In the genomic region with DNA sequence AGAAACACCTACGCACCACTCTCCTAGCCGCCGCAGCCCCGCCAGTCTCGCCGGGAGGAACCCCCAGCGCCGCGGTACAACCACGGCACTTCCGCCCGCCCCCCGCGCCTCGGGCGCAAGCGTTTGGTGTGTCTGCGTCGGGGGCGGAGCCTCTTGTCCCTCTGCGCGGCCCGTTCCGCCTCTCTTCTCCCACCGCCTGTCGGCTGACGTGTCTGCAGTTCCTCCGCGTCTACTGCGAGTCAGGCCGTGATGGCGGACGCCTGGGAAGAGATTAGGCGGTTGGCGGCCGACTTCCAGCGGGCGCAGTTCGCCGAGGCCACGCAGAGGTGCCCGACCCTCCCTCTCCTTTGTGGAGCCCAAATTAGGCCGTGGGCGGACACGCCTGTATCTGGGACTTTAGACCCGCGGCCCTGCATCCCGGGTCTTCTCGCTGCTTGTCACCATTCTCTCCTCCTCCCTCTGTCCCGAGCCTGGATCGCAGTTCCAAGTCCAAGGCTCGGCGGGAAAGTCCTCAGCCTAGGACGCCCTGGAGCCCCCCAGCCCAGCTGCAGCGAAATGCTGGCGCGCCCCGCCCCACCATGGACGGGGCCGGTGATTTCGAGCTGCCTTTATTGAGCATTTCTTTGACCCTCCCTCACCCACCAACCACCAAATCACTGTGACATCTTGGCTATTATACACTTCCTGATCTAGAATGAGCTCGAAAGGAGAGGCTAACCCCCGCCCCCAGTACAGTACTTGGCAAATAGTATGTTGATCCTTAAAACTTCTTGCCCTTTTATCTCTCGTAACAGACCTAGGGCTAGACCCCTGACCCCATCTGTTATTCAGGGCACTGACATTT, we compare ENCODE assay signal across 1 cellular context.
TF ChIP-seq lines count a peak whose summit lies in the region.

A gene (plus strand): TSS at position 182 of the 844 bp plus-strand sequence. CDS start 68 bp downstream, at position 250.

TF ChIP-seq in HEK293, 187 proteins besides CTCF, POLR2A, EP300 and RAD21 (continued from another document and continues in another):
- TF ChIP-seq, protein P1, sequence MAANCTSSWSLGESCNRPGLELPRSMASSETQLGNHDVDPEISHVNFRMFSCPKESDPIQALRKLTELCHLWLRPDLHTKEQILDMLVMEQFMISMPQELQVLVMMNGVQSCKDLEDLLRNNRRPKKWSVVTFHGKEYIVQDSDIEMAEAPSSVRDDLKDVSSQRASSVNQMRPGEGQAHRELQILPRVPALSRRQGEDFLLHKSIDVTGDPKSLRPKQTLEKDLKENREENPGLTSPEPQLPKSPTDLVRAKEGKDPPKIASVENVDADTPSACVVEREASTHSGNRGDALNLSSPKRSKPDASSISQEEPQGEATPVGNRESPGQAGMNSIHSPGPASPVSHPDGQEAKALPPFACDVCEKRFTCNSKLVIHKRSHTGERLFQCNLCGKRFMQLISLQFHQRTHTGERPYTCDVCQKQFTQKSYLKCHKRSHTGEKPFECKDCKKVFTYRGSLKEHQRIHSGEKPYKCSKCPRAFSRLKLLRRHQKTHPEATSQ (tag by site-specific recombination; IDR thresholded peaks at IDR 0.05): peak; percentile 85
- TF ChIP-seq ZNF19 (tag by site-specific recombination; IDR thresholded peaks at IDR 0.05; ENCODE audit: low read depth): no peak
- no peak for TF ChIP-seq ZSCAN16 (tag by site-specific recombination; IDR thresholded peaks at IDR 0.05)
- no peak for TF ChIP-seq ZNF544 (tag by site-specific recombination; IDR thresholded peaks at IDR 0.05)
- no peak for TF ChIP-seq ZNF211 (tag by site-specific recombination; IDR thresholded peaks at IDR 0.05; ENCODE audit: low read depth)
- no peak for TF ChIP-seq ZNF394 (tag by site-specific recombination; IDR thresholded peaks at IDR 0.05; ENCODE audit: borderline replicate concordance)
- no peak for TF ChIP-seq SCRT1 (tag by site-specific recombination; IDR thresholded peaks at IDR 0.05; ENCODE audit: borderline replicate concordance)
- TF ChIP-seq ZNF837 (tag by site-specific recombination; IDR thresholded peaks at IDR 0.05): no peak
- TF ChIP-seq, protein P2, sequence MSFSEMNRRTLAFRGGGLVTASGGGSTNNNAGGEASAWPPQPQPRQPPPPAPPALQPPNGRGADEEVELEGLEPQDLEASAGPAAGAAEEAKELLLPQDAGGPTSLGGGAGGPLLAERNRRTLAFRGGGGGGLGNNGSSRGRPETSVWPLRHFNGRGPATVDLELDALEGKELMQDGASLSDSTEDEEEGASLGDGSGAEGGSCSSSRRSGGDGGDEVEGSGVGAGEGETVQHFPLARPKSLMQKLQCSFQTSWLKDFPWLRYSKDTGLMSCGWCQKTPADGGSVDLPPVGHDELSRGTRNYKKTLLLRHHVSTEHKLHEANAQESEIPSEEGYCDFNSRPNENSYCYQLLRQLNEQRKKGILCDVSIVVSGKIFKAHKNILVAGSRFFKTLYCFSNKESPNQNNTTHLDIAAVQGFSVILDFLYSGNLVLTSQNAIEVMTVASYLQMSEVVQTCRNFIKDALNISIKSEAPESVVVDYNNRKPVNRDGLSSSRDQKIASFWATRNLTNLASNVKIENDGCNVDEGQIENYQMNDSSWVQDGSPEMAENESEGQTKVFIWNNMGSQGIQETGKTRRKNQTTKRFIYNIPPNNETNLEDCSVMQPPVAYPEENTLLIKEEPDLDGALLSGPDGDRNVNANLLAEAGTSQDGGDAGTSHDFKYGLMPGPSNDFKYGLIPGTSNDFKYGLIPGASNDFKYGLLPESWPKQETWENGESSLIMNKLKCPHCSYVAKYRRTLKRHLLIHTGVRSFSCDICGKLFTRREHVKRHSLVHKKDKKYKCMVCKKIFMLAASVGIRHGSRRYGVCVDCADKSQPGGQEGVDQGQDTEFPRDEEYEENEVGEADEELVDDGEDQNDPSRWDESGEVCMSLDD (tag by site-specific recombination; IDR thresholded peaks at IDR 0.05): peak; percentile 89
- no peak for TF ChIP-seq OVOL3 (tag by site-specific recombination; IDR thresholded peaks at IDR 0.05)
- TF ChIP-seq, protein P3, sequence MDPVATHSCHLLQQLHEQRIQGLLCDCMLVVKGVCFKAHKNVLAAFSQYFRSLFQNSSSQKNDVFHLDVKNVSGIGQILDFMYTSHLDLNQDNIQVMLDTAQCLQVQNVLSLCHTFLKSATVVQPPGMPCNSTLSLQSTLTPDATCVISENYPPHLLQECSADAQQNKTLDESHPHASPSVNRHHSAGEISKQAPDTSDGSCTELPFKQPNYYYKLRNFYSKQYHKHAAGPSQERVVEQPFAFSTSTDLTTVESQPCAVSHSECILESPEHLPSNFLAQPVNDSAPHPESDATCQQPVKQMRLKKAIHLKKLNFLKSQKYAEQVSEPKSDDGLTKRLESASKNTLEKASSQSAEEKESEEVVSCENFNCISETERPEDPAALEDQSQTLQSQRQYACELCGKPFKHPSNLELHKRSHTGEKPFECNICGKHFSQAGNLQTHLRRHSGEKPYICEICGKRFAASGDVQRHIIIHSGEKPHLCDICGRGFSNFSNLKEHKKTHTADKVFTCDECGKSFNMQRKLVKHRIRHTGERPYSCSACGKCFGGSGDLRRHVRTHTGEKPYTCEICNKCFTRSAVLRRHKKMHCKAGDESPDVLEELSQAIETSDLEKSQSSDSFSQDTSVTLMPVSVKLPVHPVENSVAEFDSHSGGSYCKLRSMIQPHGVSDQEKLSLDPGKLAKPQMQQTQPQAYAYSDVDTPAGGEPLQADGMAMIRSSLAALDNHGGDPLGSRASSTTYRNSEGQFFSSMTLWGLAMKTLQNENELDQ (tag by site-specific recombination; IDR thresholded peaks at IDR 0.05; ENCODE audit: low read depth): no peak
- no peak for TF ChIP-seq ZNF585B (tag by site-specific recombination; IDR thresholded peaks at IDR 0.05)
- TF ChIP-seq ZNF529 (tag by site-specific recombination; IDR thresholded peaks at IDR 0.05; ENCODE audit: insufficient replicate concordance): no peak
- no peak for TF ChIP-seq ZNF776 (tag by site-specific recombination; IDR thresholded peaks at IDR 0.05; ENCODE audit: borderline replicate concordance)
- TF ChIP-seq ZNF76 (tag by site-specific recombination; IDR thresholded peaks at IDR 0.05; ENCODE audit: borderline replicate concordance, low read depth): peak; percentile 66; the same call in 1 of the 2 replicates
- no peak for TF ChIP-seq SALL2 (tag by site-specific recombination; IDR thresholded peaks at IDR 0.05; ENCODE audit: borderline replicate concordance)
- TF ChIP-seq, protein P4, sequence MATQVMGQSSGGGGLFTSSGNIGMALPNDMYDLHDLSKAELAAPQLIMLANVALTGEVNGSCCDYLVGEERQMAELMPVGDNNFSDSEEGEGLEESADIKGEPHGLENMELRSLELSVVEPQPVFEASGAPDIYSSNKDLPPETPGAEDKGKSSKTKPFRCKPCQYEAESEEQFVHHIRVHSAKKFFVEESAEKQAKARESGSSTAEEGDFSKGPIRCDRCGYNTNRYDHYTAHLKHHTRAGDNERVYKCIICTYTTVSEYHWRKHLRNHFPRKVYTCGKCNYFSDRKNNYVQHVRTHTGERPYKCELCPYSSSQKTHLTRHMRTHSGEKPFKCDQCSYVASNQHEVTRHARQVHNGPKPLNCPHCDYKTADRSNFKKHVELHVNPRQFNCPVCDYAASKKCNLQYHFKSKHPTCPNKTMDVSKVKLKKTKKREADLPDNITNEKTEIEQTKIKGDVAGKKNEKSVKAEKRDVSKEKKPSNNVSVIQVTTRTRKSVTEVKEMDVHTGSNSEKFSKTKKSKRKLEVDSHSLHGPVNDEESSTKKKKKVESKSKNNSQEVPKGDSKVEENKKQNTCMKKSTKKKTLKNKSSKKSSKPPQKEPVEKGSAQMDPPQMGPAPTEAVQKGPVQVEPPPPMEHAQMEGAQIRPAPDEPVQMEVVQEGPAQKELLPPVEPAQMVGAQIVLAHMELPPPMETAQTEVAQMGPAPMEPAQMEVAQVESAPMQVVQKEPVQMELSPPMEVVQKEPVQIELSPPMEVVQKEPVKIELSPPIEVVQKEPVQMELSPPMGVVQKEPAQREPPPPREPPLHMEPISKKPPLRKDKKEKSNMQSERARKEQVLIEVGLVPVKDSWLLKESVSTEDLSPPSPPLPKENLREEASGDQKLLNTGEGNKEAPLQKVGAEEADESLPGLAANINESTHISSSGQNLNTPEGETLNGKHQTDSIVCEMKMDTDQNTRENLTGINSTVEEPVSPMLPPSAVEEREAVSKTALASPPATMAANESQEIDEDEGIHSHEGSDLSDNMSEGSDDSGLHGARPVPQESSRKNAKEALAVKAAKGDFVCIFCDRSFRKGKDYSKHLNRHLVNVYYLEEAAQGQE (tag by site-specific recombination; IDR thresholded peaks at IDR 0.05): peak; percentile 74
- no peak for TF ChIP-seq ZNF658 (tag by site-specific recombination; IDR thresholded peaks at IDR 0.05)
- TF ChIP-seq GLI2 (tag by site-specific recombination; IDR thresholded peaks at IDR 0.05; ENCODE audit: borderline replicate concordance, low read depth): no peak
- TF ChIP-seq, protein P5, sequence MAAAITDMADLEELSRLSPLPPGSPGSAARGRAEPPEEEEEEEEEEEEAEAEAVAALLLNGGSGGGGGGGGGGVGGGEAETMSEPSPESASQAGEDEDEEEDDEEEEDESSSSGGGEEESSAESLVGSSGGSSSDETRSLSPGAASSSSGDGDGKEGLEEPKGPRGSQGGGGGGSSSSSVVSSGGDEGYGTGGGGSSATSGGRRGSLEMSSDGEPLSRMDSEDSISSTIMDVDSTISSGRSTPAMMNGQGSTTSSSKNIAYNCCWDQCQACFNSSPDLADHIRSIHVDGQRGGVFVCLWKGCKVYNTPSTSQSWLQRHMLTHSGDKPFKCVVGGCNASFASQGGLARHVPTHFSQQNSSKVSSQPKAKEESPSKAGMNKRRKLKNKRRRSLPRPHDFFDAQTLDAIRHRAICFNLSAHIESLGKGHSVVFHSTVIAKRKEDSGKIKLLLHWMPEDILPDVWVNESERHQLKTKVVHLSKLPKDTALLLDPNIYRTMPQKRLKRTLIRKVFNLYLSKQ (tag by site-specific recombination; IDR thresholded peaks at IDR 0.05; ENCODE audit: borderline replicate concordance): no peak
- no peak; the same call in 1 of the 2 replicates for TF ChIP-seq YY2 (tag by site-specific recombination; IDR thresholded peaks at IDR 0.05)
- TF ChIP-seq, protein P6, sequence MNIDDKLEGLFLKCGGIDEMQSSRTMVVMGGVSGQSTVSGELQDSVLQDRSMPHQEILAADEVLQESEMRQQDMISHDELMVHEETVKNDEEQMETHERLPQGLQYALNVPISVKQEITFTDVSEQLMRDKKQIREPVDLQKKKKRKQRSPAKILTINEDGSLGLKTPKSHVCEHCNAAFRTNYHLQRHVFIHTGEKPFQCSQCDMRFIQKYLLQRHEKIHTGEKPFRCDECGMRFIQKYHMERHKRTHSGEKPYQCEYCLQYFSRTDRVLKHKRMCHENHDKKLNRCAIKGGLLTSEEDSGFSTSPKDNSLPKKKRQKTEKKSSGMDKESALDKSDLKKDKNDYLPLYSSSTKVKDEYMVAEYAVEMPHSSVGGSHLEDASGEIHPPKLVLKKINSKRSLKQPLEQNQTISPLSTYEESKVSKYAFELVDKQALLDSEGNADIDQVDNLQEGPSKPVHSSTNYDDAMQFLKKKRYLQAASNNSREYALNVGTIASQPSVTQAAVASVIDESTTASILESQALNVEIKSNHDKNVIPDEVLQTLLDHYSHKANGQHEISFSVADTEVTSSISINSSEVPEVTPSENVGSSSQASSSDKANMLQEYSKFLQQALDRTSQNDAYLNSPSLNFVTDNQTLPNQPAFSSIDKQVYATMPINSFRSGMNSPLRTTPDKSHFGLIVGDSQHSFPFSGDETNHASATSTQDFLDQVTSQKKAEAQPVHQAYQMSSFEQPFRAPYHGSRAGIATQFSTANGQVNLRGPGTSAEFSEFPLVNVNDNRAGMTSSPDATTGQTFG (tag by site-specific recombination; IDR thresholded peaks at IDR 0.05; ENCODE audit: borderline replicate concordance): no peak
- TF ChIP-seq ZNF174 (tag by site-specific recombination; IDR thresholded peaks at IDR 0.05): no peak
- TF ChIP-seq SP7 (tag by site-specific recombination; IDR thresholded peaks at IDR 0.05): peak; percentile 78
- peak; percentile 81 for TF ChIP-seq ZBTB17 (tag by site-specific recombination; IDR thresholded peaks at IDR 0.05)
- TF ChIP-seq ZNF155 (tag by site-specific recombination; IDR thresholded peaks at IDR 0.05): no peak
- TF ChIP-seq ZNF664 (tag by site-specific recombination; IDR thresholded peaks at IDR 0.05): no peak; the same call in 1 of the 2 replicates
- peak; percentile 87; the same call in 1 of the 2 replicates for TF ChIP-seq KLF16 (tag by site-specific recombination; IDR thresholded peaks at IDR 0.05)
- peak; percentile 60 for TF ChIP-seq ZSCAN30 (tag by site-specific recombination; IDR thresholded peaks at IDR 0.05)
- TF ChIP-seq ZNF707 (tag by site-specific recombination; IDR thresholded peaks at IDR 0.05): no peak
- TF ChIP-seq ZNF248 (tag by site-specific recombination; IDR thresholded peaks at IDR 0.05): no peak
- no peak for TF ChIP-seq ZNF274 (IDR thresholded peaks at IDR 0.05; ENCODE audit: low read length)
- TF ChIP-seq ZNF274 (tag by site-specific recombination; IDR thresholded peaks at IDR 0.05; ENCODE audit: borderline replicate concordance): no peak
- no peak for TF ChIP-seq HOXA7 (CRISPR knock-in tag; IDR thresholded peaks at IDR 0.05; ENCODE audit: borderline replicate concordance)
- peak; percentile 19; the same call in 1 of the 2 replicates for TF ChIP-seq KLF1 (tag by site-specific recombination; IDR thresholded peaks at IDR 0.05)
- no peak for TF ChIP-seq KLF10 (tag by site-specific recombination; IDR thresholded peaks at IDR 0.05)
- TF ChIP-seq ZNF350 (tag by site-specific recombination; IDR thresholded peaks at IDR 0.05): no peak
- TF ChIP-seq, protein P7, sequence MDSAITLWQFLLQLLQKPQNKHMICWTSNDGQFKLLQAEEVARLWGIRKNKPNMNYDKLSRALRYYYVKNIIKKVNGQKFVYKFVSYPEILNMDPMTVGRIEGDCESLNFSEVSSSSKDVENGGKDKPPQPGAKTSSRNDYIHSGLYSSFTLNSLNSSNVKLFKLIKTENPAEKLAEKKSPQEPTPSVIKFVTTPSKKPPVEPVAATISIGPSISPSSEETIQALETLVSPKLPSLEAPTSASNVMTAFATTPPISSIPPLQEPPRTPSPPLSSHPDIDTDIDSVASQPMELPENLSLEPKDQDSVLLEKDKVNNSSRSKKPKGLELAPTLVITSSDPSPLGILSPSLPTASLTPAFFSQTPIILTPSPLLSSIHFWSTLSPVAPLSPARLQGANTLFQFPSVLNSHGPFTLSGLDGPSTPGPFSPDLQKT (IDR thresholded peaks at IDR 0.05; ENCODE audit: borderline replicate concordance, low read depth, low read length): no peak
- peak; percentile 72; the same call in 1 of the 2 replicates for TF ChIP-seq ZNF391 (tag by site-specific recombination; IDR thresholded peaks at IDR 0.05; ENCODE audit: borderline replicate concordance, low read depth)
- TF ChIP-seq ZNF202 (tag by site-specific recombination; IDR thresholded peaks at IDR 0.05; ENCODE audit: borderline replicate concordance): no peak
- no peak for TF ChIP-seq ZNF560 (tag by site-specific recombination; IDR thresholded peaks at IDR 0.05; ENCODE audit: borderline replicate concordance)
- TF ChIP-seq ZBTB20 (tag by site-specific recombination; IDR thresholded peaks at IDR 0.05): peak; percentile 85
- TF ChIP-seq ZNF623 (tag by site-specific recombination; IDR thresholded peaks at IDR 0.05): no peak
